ENCODE assay signal across 8 cellular contexts in genomic region chr12:27334052-27334720, GRCh38.
DNase-seq lines count a peak whose midpoint lies in the region; ATAC-seq lines count a peak whose summit lies in the region.

No MANE protein-coding gene starts in this region.

- DNase-seq in ELR (ENCODE audit: low read depth) = peak; percentile 45
- no peak for DNase-seq in activated naive CD8-positive, alpha-beta T cell treated with anti-CD3 and anti-CD28 coated beads, Interleukin-2, amount 50 U/mL, for 24 hours
- no peak for DNase-seq in NCI-H2227 treated with DMSO at 0.1 percent for 48 hours (lab: John Stamatoyannopoulos, UW)
- no peak for DNase-seq in AG08395 (ENCODE audit: low spot score)
- DNase-seq in SHP77 (lab: John Stamatoyannopoulos, UW) = no peak
- no peak for DNase-seq in effector CD8-positive, alpha-beta T cell (lab: John Stamatoyannopoulos, UW)

- peak overlapping the region; percentile 82 for H3K27ac Mint-ChIP-seq in activated naive CD8-positive, alpha-beta T cell treated with anti-CD3 and anti-CD28 coated beads, Interleukin-2, amount 50 U/mL, for 24 hours

- H3K27me3 ChIP-seq in mucosa of rectum (ENCODE audit: control insufficient read depth in 2 of 2, insufficient read depth in 2 of 2, low read length in 2 of 2) = peaks cover 8 to 11% of the 10 kb centered on the region in 2 donors

- H3K9me3 ChIP-seq in mucosa of rectum (ENCODE audit: control insufficient read depth in 2 of 2, low read length in 2 of 2) = no peaks in the 10 kb centered on the region

- peaks cover 7 to 13% of the 10 kb centered on the region in 2 donors for H3K4me1 ChIP-seq in mucosa of rectum (ENCODE audit: control insufficient read depth in 2 of 2, insufficient read depth in 2 of 2, low read length in 2 of 2)

- peaks cover 36% of the 10 kb centered on the region for H3K27me3 Mint-ChIP-seq in activated naive CD8-positive, alpha-beta T cell treated with anti-CD3 and anti-CD28 coated beads, Interleukin-2, amount 50 U/mL, for 24 hours

- H3K27ac ChIP-seq in mucosa of rectum (ENCODE audit: low read depth in 2 of 2, low read length in 2 of 2) = no peak overlapping the region

- H3K9me3 Mint-ChIP-seq in activated naive CD8-positive, alpha-beta T cell treated with anti-CD3 and anti-CD28 coated beads, Interleukin-2, amount 50 U/mL, for 24 hours = no peaks in the 10 kb centered on the region

- ATAC-seq in HG02981 (IDR thresholded peaks at IDR 0.05; ENCODE audit: unreplicated experiment) = peak; percentile 28
- ATAC-seq in activated naive CD8-positive, alpha-beta T cell treated with anti-CD3 and anti-CD28 coated beads, Interleukin-2, amount 50 U/mL, for 24 hours = no peak

- peaks cover 44% of the 10 kb centered on the region for H3K4me1 Mint-ChIP-seq in activated naive CD8-positive, alpha-beta T cell treated with anti-CD3 and anti-CD28 coated beads, Interleukin-2, amount 50 U/mL, for 24 hours

- H3K4me3 Mint-ChIP-seq in activated naive CD8-positive, alpha-beta T cell treated with anti-CD3 and anti-CD28 coated beads, Interleukin-2, amount 50 U/mL, for 24 hours = peak overlapping the region; percentile 88

- H3K4me3 ChIP-seq in mucosa of rectum (ENCODE audit: low read length in 2 of 2) = peak overlapping the region; percentile 65 to 77

- H3K9ac ChIP-seq in mucosa of rectum (ENCODE audit: low read depth in 1 of 2, low read length in 2 of 2) = peak overlapping the region in 1 of 2 donors; percentile 62

- no peaks in the 10 kb centered on the region for H3K36me3 Mint-ChIP-seq in activated naive CD8-positive, alpha-beta T cell treated with anti-CD3 and anti-CD28 coated beads, Interleukin-2, amount 50 U/mL, for 24 hours (ENCODE audit: low read depth)

- H3K36me3 ChIP-seq in mucosa of rectum (ENCODE audit: control insufficient read depth in 2 of 2, insufficient read depth in 2 of 2, low read length in 2 of 2) = no peaks in the 10 kb centered on the region
